Comparison of ENCODE assay signal across 8 cellular contexts in genomic region chr11:65426839-65427690, GRCh38. TPM values are rescaled to one million over a fixed set of nuclear protein-coding genes. Genes with fewer than 3 reads are reported as not detected.
DNase-seq lines count a peak whose midpoint lies in the region; ATAC-seq and TF ChIP-seq lines count a peak whose summit lies in the region.

No MANE protein-coding gene starts in this region.

- peak overlapping the region; percentile 83 to 94 (median 92) for H3K4me3 ChIP-seq in BLaER1 treated with 17β-estradiol and CSF1 and Interleukin-3, amounts not matched to agents 10 nM and 100 nM
- peak overlapping the region; percentile 65 for H3K4me3 ChIP-seq in HUES64 (ENCODE audit: low read length)
- H3K4me3 ChIP-seq in fibroblast of lung (replicated peaks in 1 of 4; ENCODE audit: control extremely low read depth in 1 of 4, insufficient read depth in 1 of 4, low read depth in 3 of 4, low read length in 4 of 4), result peak overlapping the region; percentile 78 to 90 (median 86)

- peaks cover 48 to 64% (median 58%) of the 10 kb centered on the region in 10 experiments for H3K4me1 ChIP-seq in BLaER1 treated with 17β-estradiol and CSF1 and Interleukin-3, amounts not matched to agents 10 nM and 100 nM
- H3K4me1 ChIP-seq in HUES64 (ENCODE audit: insufficient read depth, low read length), result peaks cover 67% of the 10 kb centered on the region
- no peaks in the 10 kb centered on the region for H3K4me1 ChIP-seq in fibroblast of lung (ENCODE audit: control insufficient read depth, extremely low read depth, insufficient read depth, low read length)

- no peak for ATAC-seq in activated CD8-positive, alpha-beta memory T cell treated with anti-CD3 and anti-CD28 coated beads, Interleukin-2, amount 10 ng/mL, durations not matched to agents 7 days and 5 days
- ATAC-seq in HG03442 (IDR thresholded peaks at IDR 0.05; ENCODE audit: unreplicated experiment) (no peak), HG03139 (IDR thresholded peaks at IDR 0.05; ENCODE audit: unreplicated experiment) (no peak)

- no peaks in the 10 kb centered on the region for H3K9me3 Mint-ChIP-seq in activated CD8-positive, alpha-beta memory T cell treated with anti-CD3 and anti-CD28 coated beads, Interleukin-2, amount 10 ng/mL, durations not matched to agents 7 days and 5 days (ENCODE audit: low read depth)
- no peaks in the 10 kb centered on the region for H3K9me3 Mint-ChIP-seq in osteocyte (ENCODE audit: unreplicated experiment)

- peaks cover 95% of the 10 kb centered on the region for H3K79me2 ChIP-seq in fibroblast of lung (ENCODE audit: control insufficient read depth, insufficient read depth, low read length)

- peak overlapping the region; percentile 98 for H3K27ac Mint-ChIP-seq in activated CD8-positive, alpha-beta memory T cell treated with anti-CD3 and anti-CD28 coated beads, Interleukin-2, amount 10 ng/mL, durations not matched to agents 7 days and 5 days
- peak overlapping the region; percentile 99 for H3K27ac Mint-ChIP-seq in osteocyte (ENCODE audit: unreplicated experiment)

- peaks cover 2% of the 10 kb centered on the region for H3K27me3 Mint-ChIP-seq in activated CD8-positive, alpha-beta memory T cell treated with anti-CD3 and anti-CD28 coated beads, Interleukin-2, amount 10 ng/mL, durations not matched to agents 7 days and 5 days
- no peaks in the 10 kb centered on the region for H3K27me3 Mint-ChIP-seq in osteocyte (ENCODE audit: unreplicated experiment)

- H3K36me3 Mint-ChIP-seq in activated CD8-positive, alpha-beta memory T cell treated with anti-CD3 and anti-CD28 coated beads, Interleukin-2, amount 10 ng/mL, durations not matched to agents 7 days and 5 days, result peaks cover 71% of the 10 kb centered on the region
- peaks cover 53% of the 10 kb centered on the region for H3K36me3 Mint-ChIP-seq in osteocyte (ENCODE audit: unreplicated experiment)

- no peak overlapping the region for H2AFZ ChIP-seq in fibroblast of lung (ENCODE audit: low read length)

- peak overlapping the region; percentile 94 for H3K4me3 Mint-ChIP-seq in activated CD8-positive, alpha-beta memory T cell treated with anti-CD3 and anti-CD28 coated beads, Interleukin-2, amount 10 ng/mL, durations not matched to agents 7 days and 5 days
- H3K4me3 Mint-ChIP-seq in osteocyte (ENCODE audit: unreplicated experiment), result peak overlapping the region; percentile 98

- H3K27me3 ChIP-seq in BLaER1 treated with 17β-estradiol and CSF1 and Interleukin-3, amounts not matched to agents 10 nM and 100 nM, result no peaks in the 10 kb centered on the region
- H3K27me3 ChIP-seq in HUES64 (ENCODE audit: insufficient read depth, low read length) (no peaks in the 10 kb centered on the region), fibroblast of lung (ENCODE audit: control insufficient read depth, insufficient read depth, low read length) (no peaks in the 10 kb centered on the region)

- peak overlapping the region; percentile 98 to 100 (median 100) for H3K9ac ChIP-seq in BLaER1 treated with 17β-estradiol and CSF1 and Interleukin-3, amounts not matched to agents 10 nM and 100 nM
- H3K9ac ChIP-seq in HUES64 (ENCODE audit: low read depth, low read length), result peak overlapping the region; percentile 27; the same call in 1 of the 2 replicates
- peak overlapping the region; percentile 100 for H3K9ac ChIP-seq in fibroblast of lung (ENCODE audit: insufficient read depth, low read length)

- no peaks in the 10 kb centered on the region for H3K9me3 ChIP-seq in BLaER1 treated with 17β-estradiol and CSF1 and Interleukin-3, amounts not matched to agents 10 nM and 100 nM (replicated peaks in 1 of 11)
- H3K9me3 ChIP-seq in HUES64 (ENCODE audit: insufficient read depth, low read depth, low read length) (no peaks in the 10 kb centered on the region), fibroblast of lung (ENCODE audit: control insufficient read depth, insufficient read depth, low read depth, low read length) (no peaks in the 10 kb centered on the region)

- H4K20me1 ChIP-seq in BLaER1 treated with 17β-estradiol and CSF1 and Interleukin-3, amounts not matched to agents 10 nM and 100 nM, result peaks cover 82 to 94% (median 94%) of the 10 kb centered on the region in 11 experiments
- H4K20me1 ChIP-seq in fibroblast of lung (ENCODE audit: control insufficient read depth, extremely low read depth, insufficient read depth, low read length), result peaks cover 26% of the 10 kb centered on the region

- peaks cover 59% of the 10 kb centered on the region for H3K4me1 Mint-ChIP-seq in activated CD8-positive, alpha-beta memory T cell treated with anti-CD3 and anti-CD28 coated beads, Interleukin-2, amount 10 ng/mL, durations not matched to agents 7 days and 5 days
- peaks cover 81% of the 10 kb centered on the region for H3K4me1 Mint-ChIP-seq in osteocyte (ENCODE audit: unreplicated experiment)

- peak overlapping the region; percentile 94 to 100 (median 99) for H3K27ac ChIP-seq in BLaER1 treated with 17β-estradiol and CSF1 and Interleukin-3, amounts not matched to agents 10 nM and 100 nM
- peak overlapping the region; percentile 50; the same call in 1 of the 2 replicates for H3K27ac ChIP-seq in HUES64 (ENCODE audit: low read depth, low read length)
- peak overlapping the region; percentile 100 for H3K27ac ChIP-seq in fibroblast of lung (ENCODE audit: insufficient read depth, low read length)

- H3K4me2 ChIP-seq in BLaER1 treated with 17β-estradiol and CSF1 and Interleukin-3, amounts not matched to agents 10 nM and 100 nM, result peak overlapping the region; percentile 80 to 99 (median 91)
- peak overlapping the region; percentile 86 for H3K4me2 ChIP-seq in fibroblast of lung (ENCODE audit: extremely low read depth, insufficient read depth, low read length)

- 83% methylated on average over 10 of the region's 10 CpGs for WGBS in HUES64

- peak; percentile 62 for DNase-seq in activated CD8-positive, alpha-beta memory T cell treated with anti-CD3 and anti-CD28 coated beads, Interleukin-2, amount 10 ng/mL, durations not matched to agents 7 days and 5 days
- peak; percentile 71 to 83 for DNase-seq in fibroblast of lung (ENCODE audit: low read depth in 2 of 2)
- no peak for DNase-seq in osteocyte (ENCODE audit: extremely low spot score, unreplicated experiment)
- DNase-seq in SHP77 (lab: John Stamatoyannopoulos, UW), result no peak

- H3K36me3 ChIP-seq in BLaER1 treated with 17β-estradiol and CSF1 and Interleukin-3, amounts not matched to agents 10 nM and 100 nM, result peaks cover 12 to 79% (median 39%) of the 10 kb centered on the region in 11 experiments; a peak in 19 of 22 replicates
- H3K36me3 ChIP-seq in HUES64 (ENCODE audit: insufficient read depth, low read length) (0 out of 2 replicates have a peak, but pooled peaks cover 4% of the 10 kb centered on the region), fibroblast of lung (ENCODE audit: control insufficient read depth, insufficient read depth, low read length) (peaks cover 14% of the 10 kb centered on the region)

- CTCF ChIA-PET in activated CD8-positive, alpha-beta memory T cell treated with anti-CD3 and anti-CD28 coated beads, Interleukin-2, amount 10 ng/mL, durations not matched to agents 7 days and 5 days (lab: Charles Lee), result interaction anchor here (2.9 to 16.5 kb wide), 2 partner anchors 11 to 76 kb away, joined by 8 to 489 read pairs; partner anchors contain the start of gene MALAT1

- TF ChIP-seq CTCF in fibroblast of lung (conservative IDR thresholded peaks at IDR 0.05 in 1 of 2, IDR thresholded peaks at IDR 0.05 in 1 of 2; ENCODE audit: low read depth in 1 of 2, low read length in 2 of 2) (no peak), osteocyte (IDR thresholded peaks at IDR 0.05) (no peak)

RNA-seq across cellular contexts. Expression of gene NEAT1, which starts 4.5 kb away (rescaled TPM):
- polyA plus RNA-seq in HUES64 (2013, experiment 1 of 2), result 3.6 TPM
- polyA plus RNA-seq in HUES64 (2013, experiment 2 of 2), result 3.6 TPM
- 100 to 1,000 TPM; 525 to 618 TPM for total RNA-seq in activated CD8-positive, alpha-beta memory T cell treated with anti-CD3 and anti-CD28 coated beads, Interleukin-2, amount 10 ng/mL, durations not matched to agents 7 days and 5 days
- total RNA-seq in fibroblast of lung, result 177 and 299 TPM in 2 replicates
- polyA plus RNA-seq in fibroblast of lung, result 40.6 and 40.9 TPM in 2 replicates
- 140 and 151 TPM in 2 replicates for polyA plus RNA-seq in fibroblast of lung (2012)
- polyA minus RNA-seq in fibroblast of lung (ENCODE audit: low replicate concordance), result 61.4 and 179 TPM in 2 replicates
- total RNA-seq in osteocyte, result 300 and 534 TPM in 2 replicates

RNA-seq across cellular contexts. Expression of gene FRMD8, which starts 40.6 kb away (rescaled TPM):
- polyA plus RNA-seq in HUES64 (2013, experiment 1 of 2), result 12.1 TPM
- 12.2 TPM for polyA plus RNA-seq in HUES64 (2013, experiment 2 of 2)
- 10 to 100 TPM; 52.0 to 56.7 TPM for total RNA-seq in activated CD8-positive, alpha-beta memory T cell treated with anti-CD3 and anti-CD28 coated beads, Interleukin-2, amount 10 ng/mL, durations not matched to agents 7 days and 5 days
- 14.9 and 17.5 TPM in 2 replicates for total RNA-seq in fibroblast of lung
- 13.7 and 15.3 TPM in 2 replicates for polyA plus RNA-seq in fibroblast of lung
- polyA plus RNA-seq in fibroblast of lung (2012), result 15.2 and 15.4 TPM in 2 replicates
- polyA minus RNA-seq in fibroblast of lung (ENCODE audit: low replicate concordance), result 26.4 and 28.1 TPM in 2 replicates
- 62.8 and 65.8 TPM in 2 replicates for total RNA-seq in osteocyte

RNA-seq across cellular contexts. Expression of gene SLC25A45, which starts 44.6 kb away (rescaled TPM):
- polyA plus RNA-seq in HUES64 (2013, experiment 1 of 2), result 0.55 TPM
- 1.9 TPM for polyA plus RNA-seq in HUES64 (2013, experiment 2 of 2)
- total RNA-seq in activated CD8-positive, alpha-beta memory T cell treated with anti-CD3 and anti-CD28 coated beads, Interleukin-2, amount 10 ng/mL, durations not matched to agents 7 days and 5 days, result 10 to 100 TPM; 19.4 to 25.1 TPM
- total RNA-seq in fibroblast of lung (1.0 and 1.5 TPM in 2 replicates), osteocyte (9.9 and 10.8 TPM in 2 replicates)
- polyA plus RNA-seq in fibroblast of lung, result 0.50 and 0.52 TPM in 2 replicates
- 0.98 and 1.0 TPM in 2 replicates for polyA plus RNA-seq in fibroblast of lung (2012)
- polyA minus RNA-seq in fibroblast of lung (ENCODE audit: low replicate concordance), result 0.85 and 1.8 TPM in 2 replicates

Comparison
In these comparisons a context has a peak if more than half of its experiments do, and no peak if none do; other contexts are left out.
1. H3K27ac ChIP-seq: peak in every context shown above with its lines; median percentile 100 in fibroblast of lung; 99 in BLaER1 treated with 17β-estradiol and CSF1 and Interleukin-3, amounts not matched to agents 10 nM and 100 nM; 50 in HUES64.
2. H3K9ac ChIP-seq: peak in every context shown above with its lines; median percentile 100 in BLaER1 treated with 17β-estradiol and CSF1 and Interleukin-3, amounts not matched to agents 10 nM and 100 nM; 100 in fibroblast of lung; 27 in HUES64.
3. DNase-seq: peak in activated CD8-positive, alpha-beta memory T cell treated with anti-CD3 and anti-CD28 coated beads, Interleukin-2, amount 10 ng/mL, durations not matched to agents 7 days and 5 days (single experiment) and fibroblast of lung (2 of 2); none in osteocyte (single experiment) and SHP77 (0 of 2).
4. Peak in every context shown above with its lines, with median percentiles within 50 percentile points of each other: H3K4me3 ChIP-seq.